1 cellular context compared by ENCODE assay signal in the genomic region with DNA sequence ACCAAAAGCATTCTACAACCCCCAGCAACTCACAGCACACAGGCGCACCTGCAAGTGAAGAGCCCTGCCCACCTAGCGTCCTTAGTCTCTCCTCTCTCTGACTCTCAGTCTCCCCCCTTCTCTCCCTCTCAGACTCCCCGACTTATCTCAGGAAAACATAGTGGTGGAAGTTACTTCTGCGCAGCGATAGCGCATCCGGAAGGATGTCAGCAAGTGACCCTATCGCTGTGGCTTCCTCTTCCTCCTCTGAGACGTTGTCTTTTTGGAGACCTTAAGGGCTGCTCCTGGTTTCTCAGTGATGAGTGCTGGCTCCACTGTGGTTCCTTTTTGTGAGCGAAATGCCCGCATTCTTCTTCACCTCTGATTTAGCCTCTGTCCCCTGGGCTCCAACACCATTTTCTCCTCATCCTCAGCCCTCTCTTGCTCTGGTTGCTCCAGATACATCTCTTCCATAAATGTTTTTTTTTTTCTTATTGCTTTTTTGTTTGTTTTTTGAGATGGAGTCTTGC.
TF ChIP-seq lines count a peak whose summit lies in the region.

No MANE protein-coding gene starts in this region.

TF ChIP-seq in K562, 482 proteins besides CTCF, POLR2A, EP300 and RAD21 (continues in another document):
- 0 out of 2 replicates have a peak, but pooled peaks have one; percentile 21 for TF ChIP-seq MEF2A (IDR thresholded peaks at IDR 0.05; ENCODE audit: control insufficient read depth, low read depth, low read length)
- TF ChIP-seq, protein P1, sequence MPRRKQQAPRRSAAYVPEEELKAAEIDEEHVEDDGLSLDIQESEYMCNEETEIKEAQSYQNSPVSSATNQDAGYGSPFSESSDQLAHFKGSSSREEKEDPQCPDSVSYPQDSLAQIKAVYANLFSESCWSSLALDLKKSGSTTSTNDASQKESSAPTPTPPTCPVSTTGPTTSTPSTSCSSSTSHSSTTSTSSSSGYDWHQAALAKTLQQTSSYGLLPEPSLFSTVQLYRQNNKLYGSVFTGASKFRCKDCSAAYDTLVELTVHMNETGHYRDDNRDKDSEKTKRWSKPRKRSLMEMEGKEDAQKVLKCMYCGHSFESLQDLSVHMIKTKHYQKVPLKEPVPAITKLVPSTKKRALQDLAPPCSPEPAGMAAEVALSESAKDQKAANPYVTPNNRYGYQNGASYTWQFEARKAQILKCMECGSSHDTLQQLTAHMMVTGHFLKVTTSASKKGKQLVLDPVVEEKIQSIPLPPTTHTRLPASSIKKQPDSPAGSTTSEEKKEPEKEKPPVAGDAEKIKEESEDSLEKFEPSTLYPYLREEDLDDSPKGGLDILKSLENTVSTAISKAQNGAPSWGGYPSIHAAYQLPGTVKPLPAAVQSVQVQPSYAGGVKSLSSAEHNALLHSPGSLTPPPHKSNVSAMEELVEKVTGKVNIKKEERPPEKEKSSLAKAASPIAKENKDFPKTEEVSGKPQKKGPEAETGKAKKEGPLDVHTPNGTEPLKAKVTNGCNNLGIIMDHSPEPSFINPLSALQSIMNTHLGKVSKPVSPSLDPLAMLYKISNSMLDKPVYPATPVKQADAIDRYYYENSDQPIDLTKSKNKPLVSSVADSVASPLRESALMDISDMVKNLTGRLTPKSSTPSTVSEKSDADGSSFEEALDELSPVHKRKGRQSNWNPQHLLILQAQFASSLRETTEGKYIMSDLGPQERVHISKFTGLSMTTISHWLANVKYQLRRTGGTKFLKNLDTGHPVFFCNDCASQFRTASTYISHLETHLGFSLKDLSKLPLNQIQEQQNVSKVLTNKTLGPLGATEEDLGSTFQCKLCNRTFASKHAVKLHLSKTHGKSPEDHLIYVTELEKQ (CRISPR knock-in tag; IDR thresholded peaks at IDR 0.05): no peak
- TF ChIP-seq KDM2B (CRISPR knock-in tag; IDR thresholded peaks at IDR 0.05): no peak
- no peak for TF ChIP-seq ZNF584 (CRISPR knock-in tag; IDR thresholded peaks at IDR 0.05; ENCODE audit: low read depth)
- TF ChIP-seq, protein P2, sequence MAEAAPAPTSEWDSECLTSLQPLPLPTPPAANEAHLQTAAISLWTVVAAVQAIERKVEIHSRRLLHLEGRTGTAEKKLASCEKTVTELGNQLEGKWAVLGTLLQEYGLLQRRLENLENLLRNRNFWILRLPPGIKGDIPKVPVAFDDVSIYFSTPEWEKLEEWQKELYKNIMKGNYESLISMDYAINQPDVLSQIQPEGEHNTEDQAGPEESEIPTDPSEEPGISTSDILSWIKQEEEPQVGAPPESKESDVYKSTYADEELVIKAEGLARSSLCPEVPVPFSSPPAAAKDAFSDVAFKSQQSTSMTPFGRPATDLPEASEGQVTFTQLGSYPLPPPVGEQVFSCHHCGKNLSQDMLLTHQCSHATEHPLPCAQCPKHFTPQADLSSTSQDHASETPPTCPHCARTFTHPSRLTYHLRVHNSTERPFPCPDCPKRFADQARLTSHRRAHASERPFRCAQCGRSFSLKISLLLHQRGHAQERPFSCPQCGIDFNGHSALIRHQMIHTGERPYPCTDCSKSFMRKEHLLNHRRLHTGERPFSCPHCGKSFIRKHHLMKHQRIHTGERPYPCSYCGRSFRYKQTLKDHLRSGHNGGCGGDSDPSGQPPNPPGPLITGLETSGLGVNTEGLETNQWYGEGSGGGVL (CRISPR knock-in tag; IDR thresholded peaks at IDR 0.05): no peak
- TF ChIP-seq CREB1 (IDR thresholded peaks at IDR 0.05): peak; percentile 67; the same call in 1 of the 2 replicates
- peak; percentile 22; the same call in 1 of the 2 replicates for TF ChIP-seq CREB1 (CRISPR knock-in tag; IDR thresholded peaks at IDR 0.05)
- TF ChIP-seq, protein P3, sequence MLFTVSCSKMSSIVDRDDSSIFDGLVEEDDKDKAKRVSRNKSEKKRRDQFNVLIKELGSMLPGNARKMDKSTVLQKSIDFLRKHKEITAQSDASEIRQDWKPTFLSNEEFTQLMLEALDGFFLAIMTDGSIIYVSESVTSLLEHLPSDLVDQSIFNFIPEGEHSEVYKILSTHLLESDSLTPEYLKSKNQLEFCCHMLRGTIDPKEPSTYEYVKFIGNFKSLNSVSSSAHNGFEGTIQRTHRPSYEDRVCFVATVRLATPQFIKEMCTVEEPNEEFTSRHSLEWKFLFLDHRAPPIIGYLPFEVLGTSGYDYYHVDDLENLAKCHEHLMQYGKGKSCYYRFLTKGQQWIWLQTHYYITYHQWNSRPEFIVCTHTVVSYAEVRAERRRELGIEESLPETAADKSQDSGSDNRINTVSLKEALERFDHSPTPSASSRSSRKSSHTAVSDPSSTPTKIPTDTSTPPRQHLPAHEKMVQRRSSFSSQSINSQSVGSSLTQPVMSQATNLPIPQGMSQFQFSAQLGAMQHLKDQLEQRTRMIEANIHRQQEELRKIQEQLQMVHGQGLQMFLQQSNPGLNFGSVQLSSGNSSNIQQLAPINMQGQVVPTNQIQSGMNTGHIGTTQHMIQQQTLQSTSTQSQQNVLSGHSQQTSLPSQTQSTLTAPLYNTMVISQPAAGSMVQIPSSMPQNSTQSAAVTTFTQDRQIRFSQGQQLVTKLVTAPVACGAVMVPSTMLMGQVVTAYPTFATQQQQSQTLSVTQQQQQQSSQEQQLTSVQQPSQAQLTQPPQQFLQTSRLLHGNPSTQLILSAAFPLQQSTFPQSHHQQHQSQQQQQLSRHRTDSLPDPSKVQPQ (CRISPR knock-in tag; IDR thresholded peaks at IDR 0.05; ENCODE audit: borderline replicate concordance): no peak
- TF ChIP-seq ZNF408 (CRISPR knock-in tag; IDR thresholded peaks at IDR 0.05; ENCODE audit: low read depth): no peak
- TF ChIP-seq NCOR1 (IDR thresholded peaks at IDR 0.05): peak; percentile 98
- TF ChIP-seq POLR2AphosphoS5 (IDR thresholded peaks at IDR 0.05; ENCODE audit: control insufficient read depth, insufficient read depth, low read depth, low read length): peak; percentile 97
- peak; percentile 89 for TF ChIP-seq ZNF175 (CRISPR knock-in tag; IDR thresholded peaks at IDR 0.05; ENCODE audit: low read depth)
- 0 out of 2 replicates have a peak, but pooled peaks have one; percentile 7 for TF ChIP-seq FOXK1 (CRISPR knock-in tag; IDR thresholded peaks at IDR 0.05; ENCODE audit: borderline replicate concordance)
- no peak for TF ChIP-seq ZFPM2 (CRISPR knock-in tag; IDR thresholded peaks at IDR 0.05)
- no peak for TF ChIP-seq ZNF445 (CRISPR knock-in tag; IDR thresholded peaks at IDR 0.05; ENCODE audit: low read depth)
- TF ChIP-seq HNRNPL (IDR thresholded peaks at IDR 0.05; ENCODE audit: low read depth, low read length): no peak
- no peak for TF ChIP-seq SMC3 (conservative IDR thresholded peaks at IDR 0.05; ENCODE audit: insufficient read depth, low read depth, low read length)
- no peak for TF ChIP-seq RBM15 (IDR thresholded peaks at IDR 0.05; ENCODE audit: insufficient read depth, low read length)
- TF ChIP-seq KDM5B (IDR thresholded peaks at IDR 0.05; ENCODE audit: insufficient replicate concordance, low read depth, low read length): peak; percentile 20
- no peak for TF ChIP-seq CHCHD3 (CRISPR knock-in tag; IDR thresholded peaks at IDR 0.05)
- no peak for TF ChIP-seq CBX8 (IDR thresholded peaks at IDR 0.05; ENCODE audit: borderline replicate concordance, extremely low read depth, low read depth, low read length, poor library complexity, severe bottlenecking)
- TF ChIP-seq NR2C2 (CRISPR knock-in tag; IDR thresholded peaks at IDR 0.05): peak; percentile 19; the same call in 1 of the 2 replicates
- TF ChIP-seq NR2C2 (tag; IDR thresholded peaks at IDR 0.05): peak; percentile 63; the same call in 1 of the 2 replicates
- TF ChIP-seq CEBPG (CRISPR knock-in tag; IDR thresholded peaks at IDR 0.05): no peak
- TF ChIP-seq CEBPG (tag; conservative IDR thresholded peaks at IDR 0.05 in 1 of 2, IDR thresholded peaks at IDR 0.05 in 1 of 2): no peak
- peak; percentile 87 for TF ChIP-seq GABPA (tag; conservative IDR thresholded peaks at IDR 0.05; ENCODE audit: low read depth)
- TF ChIP-seq ZNF174 (CRISPR knock-in tag; IDR thresholded peaks at IDR 0.05): no peak
- TF ChIP-seq RFX1 (IDR thresholded peaks at IDR 0.05): no peak
- no peak for TF ChIP-seq FUS (optimal IDR thresholded peaks at IDR 0.05; ENCODE audit: low read depth, low read length)
- TF ChIP-seq EGR1 (conservative IDR thresholded peaks at IDR 0.05): 0 out of 2 replicates have a peak, but pooled peaks have one; percentile 15
- no peak for TF ChIP-seq PURB (CRISPR knock-in tag; IDR thresholded peaks at IDR 0.05; ENCODE audit: low read depth)
- TF ChIP-seq, protein P4, sequence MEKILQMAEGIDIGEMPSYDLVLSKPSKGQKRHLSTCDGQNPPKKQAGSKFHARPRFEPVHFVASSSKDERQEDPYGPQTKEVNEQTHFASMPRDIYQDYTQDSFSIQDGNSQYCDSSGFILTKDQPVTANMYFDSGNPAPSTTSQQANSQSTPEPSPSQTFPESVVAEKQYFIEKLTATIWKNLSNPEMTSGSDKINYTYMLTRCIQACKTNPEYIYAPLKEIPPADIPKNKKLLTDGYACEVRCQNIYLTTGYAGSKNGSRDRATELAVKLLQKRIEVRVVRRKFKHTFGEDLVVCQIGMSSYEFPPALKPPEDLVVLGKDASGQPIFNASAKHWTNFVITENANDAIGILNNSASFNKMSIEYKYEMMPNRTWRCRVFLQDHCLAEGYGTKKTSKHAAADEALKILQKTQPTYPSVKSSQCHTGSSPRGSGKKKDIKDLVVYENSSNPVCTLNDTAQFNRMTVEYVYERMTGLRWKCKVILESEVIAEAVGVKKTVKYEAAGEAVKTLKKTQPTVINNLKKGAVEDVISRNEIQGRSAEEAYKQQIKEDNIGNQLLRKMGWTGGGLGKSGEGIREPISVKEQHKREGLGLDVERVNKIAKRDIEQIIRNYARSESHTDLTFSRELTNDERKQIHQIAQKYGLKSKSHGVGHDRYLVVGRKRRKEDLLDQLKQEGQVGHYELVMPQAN (IDR thresholded peaks at IDR 0.05; ENCODE audit: borderline replicate concordance): peak; percentile 58; the same call in 1 of the 2 replicates
- TF ChIP-seq, protein P5, sequence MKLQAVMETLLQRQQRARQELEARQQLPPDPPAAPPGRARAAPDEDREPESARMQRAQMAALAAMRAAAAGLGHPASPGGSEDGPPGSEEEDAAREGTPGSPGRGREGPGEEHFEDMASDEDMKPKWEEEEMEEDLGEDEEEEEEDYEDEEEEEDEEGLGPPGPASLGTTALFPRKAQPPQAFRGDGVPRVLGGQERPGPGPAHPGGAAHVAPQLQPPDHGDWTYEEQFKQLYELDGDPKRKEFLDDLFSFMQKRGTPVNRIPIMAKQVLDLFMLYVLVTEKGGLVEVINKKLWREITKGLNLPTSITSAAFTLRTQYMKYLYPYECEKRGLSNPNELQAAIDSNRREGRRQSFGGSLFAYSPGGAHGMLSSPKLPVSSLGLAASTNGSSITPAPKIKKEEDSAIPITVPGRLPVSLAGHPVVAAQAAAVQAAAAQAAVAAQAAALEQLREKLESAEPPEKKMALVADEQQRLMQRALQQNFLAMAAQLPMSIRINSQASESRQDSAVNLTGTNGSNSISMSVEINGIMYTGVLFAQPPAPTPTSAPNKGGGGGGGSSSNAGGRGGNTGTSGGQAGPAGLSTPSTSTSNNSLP (IDR thresholded peaks at IDR 0.05; ENCODE audit: borderline replicate concordance, low read depth, low read length): no peak
- TF ChIP-seq PHB (CRISPR knock-in tag; IDR thresholded peaks at IDR 0.05): no peak
- no peak for TF ChIP-seq HNRNPK (IDR thresholded peaks at IDR 0.05; ENCODE audit: low read depth, low read length, poor library complexity, severe bottlenecking)
- TF ChIP-seq, protein P6, sequence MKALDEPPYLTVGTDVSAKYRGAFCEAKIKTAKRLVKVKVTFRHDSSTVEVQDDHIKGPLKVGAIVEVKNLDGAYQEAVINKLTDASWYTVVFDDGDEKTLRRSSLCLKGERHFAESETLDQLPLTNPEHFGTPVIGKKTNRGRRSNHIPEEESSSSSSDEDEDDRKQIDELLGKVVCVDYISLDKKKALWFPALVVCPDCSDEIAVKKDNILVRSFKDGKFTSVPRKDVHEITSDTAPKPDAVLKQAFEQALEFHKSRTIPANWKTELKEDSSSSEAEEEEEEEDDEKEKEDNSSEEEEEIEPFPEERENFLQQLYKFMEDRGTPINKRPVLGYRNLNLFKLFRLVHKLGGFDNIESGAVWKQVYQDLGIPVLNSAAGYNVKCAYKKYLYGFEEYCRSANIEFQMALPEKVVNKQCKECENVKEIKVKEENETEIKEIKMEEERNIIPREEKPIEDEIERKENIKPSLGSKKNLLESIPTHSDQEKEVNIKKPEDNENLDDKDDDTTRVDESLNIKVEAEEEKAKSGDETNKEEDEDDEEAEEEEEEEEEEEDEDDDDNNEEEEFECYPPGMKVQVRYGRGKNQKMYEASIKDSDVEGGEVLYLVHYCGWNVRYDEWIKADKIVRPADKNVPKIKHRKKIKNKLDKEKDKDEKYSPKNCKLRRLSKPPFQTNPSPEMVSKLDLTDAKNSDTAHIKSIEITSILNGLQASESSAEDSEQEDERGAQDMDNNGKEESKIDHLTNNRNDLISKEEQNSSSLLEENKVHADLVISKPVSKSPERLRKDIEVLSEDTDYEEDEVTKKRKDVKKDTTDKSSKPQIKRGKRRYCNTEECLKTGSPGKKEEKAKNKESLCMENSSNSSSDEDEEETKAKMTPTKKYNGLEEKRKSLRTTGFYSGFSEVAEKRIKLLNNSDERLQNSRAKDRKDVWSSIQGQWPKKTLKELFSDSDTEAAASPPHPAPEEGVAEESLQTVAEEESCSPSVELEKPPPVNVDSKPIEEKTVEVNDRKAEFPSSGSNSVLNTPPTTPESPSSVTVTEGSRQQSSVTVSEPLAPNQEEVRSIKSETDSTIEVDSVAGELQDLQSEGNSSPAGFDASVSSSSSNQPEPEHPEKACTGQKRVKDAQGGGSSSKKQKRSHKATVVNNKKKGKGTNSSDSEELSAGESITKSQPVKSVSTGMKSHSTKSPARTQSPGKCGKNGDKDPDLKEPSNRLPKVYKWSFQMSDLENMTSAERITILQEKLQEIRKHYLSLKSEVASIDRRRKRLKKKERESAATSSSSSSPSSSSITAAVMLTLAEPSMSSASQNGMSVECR (CRISPR knock-in tag; IDR thresholded peaks at IDR 0.05): no peak
- no peak for TF ChIP-seq ETS2 (tag; IDR thresholded peaks at IDR 0.05; ENCODE audit: borderline replicate concordance, poor library complexity, severe bottlenecking)
- no peak for TF ChIP-seq SNIP1 (IDR thresholded peaks at IDR 0.05; ENCODE audit: low read depth)
- no peak for TF ChIP-seq HCFC1 (IDR thresholded peaks at IDR 0.05; ENCODE audit: low read depth, low read length)
- TF ChIP-seq MTA1 (IDR thresholded peaks at IDR 0.05; ENCODE audit: borderline replicate concordance): peak; percentile 88
- TF ChIP-seq, protein P7, sequence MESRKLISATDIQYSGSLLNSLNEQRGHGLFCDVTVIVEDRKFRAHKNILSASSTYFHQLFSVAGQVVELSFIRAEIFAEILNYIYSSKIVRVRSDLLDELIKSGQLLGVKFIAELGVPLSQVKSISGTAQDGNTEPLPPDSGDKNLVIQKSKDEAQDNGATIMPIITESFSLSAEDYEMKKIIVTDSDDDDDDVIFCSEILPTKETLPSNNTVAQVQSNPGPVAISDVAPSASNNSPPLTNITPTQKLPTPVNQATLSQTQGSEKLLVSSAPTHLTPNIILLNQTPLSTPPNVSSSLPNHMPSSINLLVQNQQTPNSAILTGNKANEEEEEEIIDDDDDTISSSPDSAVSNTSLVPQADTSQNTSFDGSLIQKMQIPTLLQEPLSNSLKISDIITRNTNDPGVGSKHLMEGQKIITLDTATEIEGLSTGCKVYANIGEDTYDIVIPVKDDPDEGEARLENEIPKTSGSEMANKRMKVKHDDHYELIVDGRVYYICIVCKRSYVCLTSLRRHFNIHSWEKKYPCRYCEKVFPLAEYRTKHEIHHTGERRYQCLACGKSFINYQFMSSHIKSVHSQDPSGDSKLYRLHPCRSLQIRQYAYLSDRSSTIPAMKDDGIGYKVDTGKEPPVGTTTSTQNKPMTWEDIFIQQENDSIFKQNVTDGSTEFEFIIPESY (CRISPR knock-in tag; IDR thresholded peaks at IDR 0.05): no peak
- TF ChIP-seq MAFG (tag; conservative IDR thresholded peaks at IDR 0.05): no peak
- TF ChIP-seq FOXJ2 (tag; IDR thresholded peaks at IDR 0.05): no peak
- no peak for TF ChIP-seq ZC3H8 (IDR thresholded peaks at IDR 0.05)
- no peak for TF ChIP-seq SMAD3 (CRISPR knock-in tag; conservative IDR thresholded peaks at IDR 0.05)
- no peak for TF ChIP-seq C11orf30 (IDR thresholded peaks at IDR 0.05; ENCODE audit: low read depth)
- peak; percentile 95 for TF ChIP-seq SMARCC2 (IDR thresholded peaks at IDR 0.05; ENCODE audit: low read depth)
